Comparison of ENCODE assay signal across 16 cellular contexts in the genomic region with DNA sequence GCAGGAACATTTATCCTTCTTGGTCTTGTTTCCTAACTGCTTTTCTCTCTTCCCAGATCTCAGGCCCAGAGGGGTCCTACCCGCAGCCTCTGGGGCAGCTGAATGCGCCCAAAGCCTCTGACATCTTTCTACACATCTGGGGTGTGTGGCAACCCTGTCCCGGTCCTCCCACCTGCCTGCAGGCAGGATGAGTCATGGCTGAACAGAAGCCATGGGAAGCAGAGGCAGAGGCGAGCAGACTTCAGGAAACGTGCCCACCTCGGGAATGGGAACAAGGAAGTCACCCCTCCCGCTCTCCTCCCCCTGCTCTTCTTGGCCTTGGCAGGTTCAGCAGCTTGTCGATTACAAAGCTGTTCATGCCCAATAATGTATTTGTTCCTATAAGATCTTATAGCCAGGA. TPM values are rescaled to one million over a fixed set of nuclear protein-coding genes. Genes with fewer than 3 reads are reported as not detected.
DNase-seq lines count a peak whose midpoint lies in the region; ATAC-seq and TF ChIP-seq lines count a peak whose summit lies in the region.
"Had no signal": no experiment of that assay in that cellular context is flagged by ENCODE, and none has a peak within 500 bp of the region (broad histone marks: within the 10 kb centered on the region; RNA-seq: fewer than 3 reads in every experiment).

No MANE protein-coding gene starts in this region.

- H3K27ac Mint-ChIP-seq in neural crest cell (ENCODE audit: unreplicated experiment) = no peak overlapping the region
- H3K27ac Mint-ChIP-seq: activated naive CD4-positive, alpha-beta T cell treated with anti-CD3 and anti-CD28 coated beads for 36 hours had no signal

- H3K9me3 ChIP-seq in colonic mucosa = no peaks in the 10 kb centered on the region
- H3K9me3 ChIP-seq: Caco-2, gastroesophageal sphincter had no signal

- no peaks in the 10 kb centered on the region for H3K27me3 ChIP-seq in colonic mucosa

- H3K4me3 ChIP-seq in colonic mucosa = no peak overlapping the region
- H3K4me3 ChIP-seq in coronary artery = no peak overlapping the region
- H3K4me3 ChIP-seq: gastroesophageal sphincter had no signal

- H3K9me3 Mint-ChIP-seq in neural crest cell = no peaks in the 10 kb centered on the region
- H3K9me3 Mint-ChIP-seq: activated naive CD4-positive, alpha-beta T cell treated with anti-CD3 and anti-CD28 coated beads for 36 hours had no signal

- H3K4me1 Mint-ChIP-seq in neural crest cell = peaks cover 5% of the 10 kb centered on the region

- intact Hi-C loops in colonic mucosa (cut with DNase I) = no loop called here

- ATAC-seq in GM21529 (IDR thresholded peaks at IDR 0.05; ENCODE audit: unreplicated experiment) = no peak
- ATAC-seq: gastroesophageal sphincter had no signal

- H3K36me3 Mint-ChIP-seq in neural crest cell (ENCODE audit: low read depth) = peaks cover 6% of the 10 kb centered on the region

- TF ChIP-seq CTCF in colonic mucosa (IDR thresholded peaks at IDR 0.05) = no peak
- TF ChIP-seq CTCF in neural crest cell (conservative IDR thresholded peaks at IDR 0.05) = no peak
- TF ChIP-seq CTCF in coronary artery (IDR thresholded peaks at IDR 0.05) = no peak

- H3K27me3 Mint-ChIP-seq in neural crest cell (ENCODE audit: low read depth) = no peaks in the 10 kb centered on the region

- peak overlapping the region; percentile 38 for H3K4me3 Mint-ChIP-seq in neural crest cell
- H3K4me3 Mint-ChIP-seq: activated naive CD4-positive, alpha-beta T cell treated with anti-CD3 and anti-CD28 coated beads for 36 hours had no signal

- H3K4me1 ChIP-seq in colonic mucosa = peaks cover 4% of the 10 kb centered on the region
- H3K4me1 ChIP-seq: Caco-2, gastroesophageal sphincter had no signal

- peak overlapping the region in 1 of 2 donors; percentile 21 for H3K9ac ChIP-seq in colonic mucosa (ENCODE audit: low read depth in 2 of 2, low read length in 2 of 2)

- no peaks in the 10 kb centered on the region for H3K36me3 ChIP-seq in colonic mucosa
- H3K36me3 ChIP-seq: gastroesophageal sphincter had no signal

- H3K27ac ChIP-seq in colonic mucosa = peak overlapping the region; percentile 71
- H3K27ac ChIP-seq in coronary artery = no peak overlapping the region
- H3K27ac ChIP-seq: gastroesophageal sphincter had no signal

- DNase-seq in EL (peak; percentile 63), M059J (ENCODE audit: low read depth) (peak; percentile 67), colonic mucosa (peak; percentile 61), neural crest cell (ENCODE audit: low read depth, low spot score) (no peak), coronary artery (ENCODE audit: low spot score) (no peak)
- no peak for DNase-seq in activated CD4-positive, CD25-positive, alpha-beta regulatory T cell treated with anti-CD3 and anti-CD28 coated beads, Interleukin-2, amount 50 U/mL, for 72 hours
- DNase-seq: activated CD4-positive, alpha-beta T cell treated with anti-CD3 and anti-CD28 coated beads, Interleukin-2, amount 50 U/mL, for 4 hours; activated naive CD4-positive, alpha-beta T cell treated with anti-CD3 and anti-CD28 coated beads for 36 hours; Caco-2; cerebellar nuclear complex; NCI-H526 treated with DMSO at 0.1 percent for 48 hours; stimulated activated CD4-positive, alpha-beta T cell treated with anti-CD3 and anti-CD28 coated beads, Interleukin-2, amount 100 ng/mL, for 48 hours; stimulated activated naive CD4-positive, alpha-beta T cell treated with Interleukin-2 at 50 U/mL for 16 hours had no signal

RNA-seq across cellular contexts. Expression of a gene that starts 10.6 kb away (rescaled TPM):
- total RNA-seq in M059J (2014; rRNA removed; shearing (Covaris generic)) = 0.07 TPM in 1 of 2 replicates, not detected in the other
- total RNA-seq in colonic mucosa (under 1 TPM; 0.22 to 0.90 TPM), neural crest cell (0.93 and 1.1 TPM in 2 replicates)
- total RNA-seq: activated naive CD4-positive, alpha-beta T cell treated with anti-CD3 and anti-CD28 coated beads for 36 hours; lower leg skin had no signal

Comparison
In these comparisons a context has a peak if more than half of its experiments do, and no peak if none do; other contexts are left out.
1. DNase-seq: peak in EL (single experiment), M059J (single experiment) and colonic mucosa (single experiment); none in neural crest cell (single experiment), activated CD4-positive, CD25-positive, alpha-beta regulatory T cell treated with anti-CD3 and anti-CD28 coated beads, Interleukin-2, amount 50 U/mL, for 72 hours (single experiment) and coronary artery (single experiment).